ENCODE assay signal across 25 cellular contexts in genomic region chr2:21024198-21024597, GRCh38. TPM values are rescaled to one million over a fixed set of nuclear protein-coding genes. Genes with fewer than 3 reads are reported as not detected.
"Had no signal": no experiment of that assay in that cellular context is flagged by ENCODE, and none has a peak within 500 bp of the region (broad histone marks: within the 10 kb centered on the region; RNA-seq: fewer than 3 reads in every experiment).

No MANE protein-coding gene starts in this region.

- DNase-seq: natural killer cell; occipital lobe; ovary; psoas muscle; right cardiac atrium; spleen; stimulated activated CD4-positive, alpha-beta T cell treated with anti-CD3 and anti-CD28 coated beads, Interleukin-12 subunit alpha, Interleukin-12 subunit beta, amount 100 ng/mL, for 4 hours; stimulated activated CD4-positive, alpha-beta T cell treated with anti-CD3 and anti-CD28 coated beads, Interleukin-1b, Interleukin-23, amount 100 ng/mL, for 48 hours; stimulated activated CD4-positive, alpha-beta T cell treated with anti-CD3 and anti-CD28 coated beads, Interleukin-4, amount 100 ng/mL, for 1 hour; stimulated activated CD4-positive, alpha-beta T cell treated with anti-CD3 and anti-CD28 coated beads, Interleukin-4, amount 100 ng/mL, for 4 hours; stimulated activated CD8-positive, alpha-beta memory T cell treated with anti-CD3 and anti-CD28 coated beads, Interleukin-4, amount 100 ng/mL, for 48 hours; stimulated activated naive CD4-positive, alpha-beta T cell; stimulated activated naive CD8-positive, alpha-beta T cell treated with anti-CD3 and anti-CD28 coated beads, Interleukin-15, amount 100 ng/mL, for 72 hours; stimulated activated naive CD8-positive, alpha-beta T cell treated with anti-CD3 and anti-CD28 coated beads, Interleukin-15, Interleukin-2, amounts not matched to agents 100 U/mL and 50 U/mL, for 24 hours; substantia nigra; testis; tibial artery; transverse colon; upper lobe of right lung; uterus had no signal

- H3K9me3 ChIP-seq: psoas muscle, spleen, suprapubic skin, testis, tibial artery, transverse colon, upper lobe of right lung, uterus had no signal

- H3K4me3 ChIP-seq: neural progenitor cell, ovary, psoas muscle, skin epidermis, smooth muscle cell, spleen, suprapubic skin, testis, tibial artery, transverse colon, upper lobe of right lung, uterus had no signal

- H3K4me1 ChIP-seq: neural progenitor cell, parathyroid adenoma, psoas muscle, spleen, suprapubic skin, testis, transverse colon, upper lobe of right lung, uterus had no signal

- H3K79me2 ChIP-seq: parathyroid adenoma had no signal

- H3K27ac ChIP-seq: neural progenitor cell, ovary, parathyroid adenoma, psoas muscle, skin epidermis, spleen, suprapubic skin, testis, tibial artery, transverse colon, upper lobe of right lung, uterus had no signal

- H2AFZ ChIP-seq: neural progenitor cell, parathyroid adenoma had no signal

- H3K9ac ChIP-seq: neural progenitor cell, parathyroid adenoma had no signal

- H3K36me3 ChIP-seq: neural progenitor cell, ovary, spleen, suprapubic skin, transverse colon, upper lobe of right lung, uterus had no signal

- H3K27me3 ChIP-seq: neural progenitor cell, ovary, spleen, suprapubic skin, testis, tibial artery, transverse colon, upper lobe of right lung, uterus had no signal

- H3K4me2 ChIP-seq: neural progenitor cell, smooth muscle cell had no signal

RNA-seq across cellular contexts. Expression of gene APOB, which starts 19.7 kb away (rescaled TPM):
- total RNA-seq: natural killer cell had no signal
